8 cellular contexts compared by ENCODE assay signal in the genomic region with DNA sequence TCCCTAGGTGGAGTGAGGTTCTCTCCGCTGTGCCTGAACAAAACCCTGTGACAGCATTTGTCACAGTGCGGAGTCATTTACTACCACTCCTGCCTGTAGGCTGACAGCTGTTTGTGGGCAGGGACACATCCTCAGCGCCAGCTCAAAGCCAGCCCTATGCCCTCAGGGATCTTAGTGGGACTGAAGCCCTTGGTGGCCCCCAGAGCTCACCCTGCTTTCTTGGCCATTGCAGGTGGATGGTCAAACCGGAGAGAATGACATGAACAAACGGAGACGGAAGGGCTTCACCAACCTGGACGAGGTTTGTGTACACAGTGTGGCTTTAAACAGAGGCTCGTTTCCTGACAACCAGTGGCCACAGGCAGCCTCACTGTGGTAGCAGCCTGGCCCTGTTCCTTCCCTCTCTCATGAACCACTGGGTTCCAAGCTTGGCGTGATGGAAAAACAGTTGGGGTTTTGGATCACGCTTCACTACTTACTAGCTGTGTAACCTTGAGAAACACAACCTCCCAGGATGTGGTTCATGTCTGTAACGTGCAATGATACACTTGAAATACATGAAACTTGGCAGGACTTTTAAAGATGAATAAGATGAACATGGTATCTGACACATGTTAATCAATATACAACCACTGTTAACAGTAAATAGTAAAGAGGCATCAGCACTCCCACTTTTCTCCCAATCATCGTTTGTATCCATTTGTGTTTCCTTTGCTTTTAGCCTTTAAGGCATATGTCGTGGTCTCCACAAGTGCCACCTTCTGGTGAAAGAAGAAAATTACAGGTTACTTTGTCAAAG.
DNase-seq lines count a peak whose midpoint lies in the region; ATAC-seq, FAIRE-seq and TF ChIP-seq lines count a peak whose summit lies in the region.

No MANE protein-coding gene starts in this region.

- H3K79me1 ChIP-seq in IMR-90 (ENCODE audit: low read depth in 1 of 2, low read length in 2 of 2): peaks cover 47 to 92% of the 10 kb centered on the region in 2 experiments

- peaks cover 7% of the 10 kb centered on the region for H3K4me1 ChIP-seq in IMR-90 (ENCODE audit: control insufficient read depth, insufficient read depth, low read length)
- H3K4me1 ChIP-seq in hepatocyte (ENCODE audit: insufficient read depth): peaks cover 20% of the 10 kb centered on the region
- no peaks in the 10 kb centered on the region for H3K4me1 ChIP-seq in small intestine (ENCODE audit: control insufficient read depth in 2 of 2, insufficient read depth in 1 of 2, low read depth in 1 of 2, low read length in 1 of 2)

- peak overlapping the region; percentile 8 for H4K5ac ChIP-seq in IMR-90 (ENCODE audit: low read depth, low read length)

- H3K18ac ChIP-seq in IMR-90 (ENCODE audit: low read depth, low read length): peak overlapping the region; percentile 25; the same call in 1 of the 2 replicates

- no peaks in the 10 kb centered on the region for H3K79me2 ChIP-seq in hepatocyte

- BruUV-seq in IMR-90 (replicated peaks; lab: Mats Ljungman, UMichigan): no TSS peak

- H3K9me2 ChIP-seq in hepatocyte (replicated peaks; ENCODE audit: insufficient read depth): no peaks in the 10 kb centered on the region

- peak overlapping the region; percentile 74 for H2AK5ac ChIP-seq in IMR-90 (ENCODE audit: low read depth, low read length)

- peaks cover 12% of the 10 kb centered on the region for H3K9me1 ChIP-seq in IMR-90 (ENCODE audit: insufficient read depth, low read length)

- H2BK15ac ChIP-seq in IMR-90 (ENCODE audit: low read depth, low read length): peak overlapping the region; percentile 55; the same call in 2 of the 3 replicates

- peaks cover 37% of the 10 kb centered on the region for H3K36me3 ChIP-seq in IMR-90 (ENCODE audit: control insufficient read depth, insufficient read depth, low read length)
- no peaks in the 10 kb centered on the region for H3K36me3 ChIP-seq in hepatocyte (replicated peaks; ENCODE audit: insufficient read depth, low read depth)
- H3K36me3 ChIP-seq in small intestine (ENCODE audit: control insufficient read depth in 2 of 2, insufficient read depth in 2 of 2, low read length in 2 of 2): peaks cover 0 to 22% of the 10 kb centered on the region in 2 donors
- H3K36me3 ChIP-seq in MG63: peaks cover 60% of the 10 kb centered on the region

- no peaks in the 10 kb centered on the region for H4K20me1 ChIP-seq in IMR-90 (ENCODE audit: insufficient read depth, low read length)
- no peaks in the 10 kb centered on the region for H4K20me1 ChIP-seq in hepatocyte (ENCODE audit: insufficient read depth, poor library complexity, severe bottlenecking)

- no peaks in the 10 kb centered on the region for H3K27me3 ChIP-seq in IMR-90 (ENCODE audit: control insufficient read depth, insufficient read depth, low read length)
- H3K27me3 ChIP-seq in hepatocyte: no peaks in the 10 kb centered on the region
- H3K27me3 ChIP-seq in small intestine (ENCODE audit: control insufficient read depth in 2 of 2, insufficient read depth in 2 of 2, low read length in 2 of 2): no peaks in the 10 kb centered on the region
- no peaks in the 10 kb centered on the region for H3K27me3 ChIP-seq in MG63

- TF ChIP-seq CTCF in IMR-90 (conservative IDR thresholded peaks at IDR 0.05; ENCODE audit: low read depth, low read length) (peak; percentile 68), hepatocyte (IDR thresholded peaks at IDR 0.05; ENCODE audit: poor library complexity) (peak; percentile 64)

- H2BK20ac ChIP-seq in IMR-90 (ENCODE audit: low read depth, low read length): peak overlapping the region; percentile 79

- TF ChIP-seq RAD21 in IMR-90 (IDR thresholded peaks at IDR 0.05; ENCODE audit: low read length): peak; percentile 76

- peak overlapping the region; percentile 76 for H2BK5ac ChIP-seq in IMR-90 (ENCODE audit: low read depth, low read length, poor library complexity, severe bottlenecking)

- H3K9me3 ChIP-seq in IMR-90 (ENCODE audit: control insufficient read depth, insufficient read depth, low read length) (no peaks in the 10 kb centered on the region), hepatocyte (ENCODE audit: low read depth) (no peaks in the 10 kb centered on the region), small intestine (ENCODE audit: control insufficient read depth, low read depth) (no peaks in the 10 kb centered on the region), MG63 (no peaks in the 10 kb centered on the region; the same call in 1 of the 2 replicates)

- H3K4me2 ChIP-seq in IMR-90 (ENCODE audit: low read depth, low read length) (no peak overlapping the region), hepatocyte (no peak overlapping the region)

- peak overlapping the region; percentile 87 for H4K91ac ChIP-seq in IMR-90 (ENCODE audit: insufficient read depth, low read depth, low read length)

- H3K23ac ChIP-seq in IMR-90 (ENCODE audit: low read depth, low read length): peak overlapping the region; percentile 34; the same call in 1 of the 2 replicates

- DNase-seq in ELF-1 (ENCODE audit: low read depth, low spot score): peak; percentile 43
- DNase-seq in IMR-90: peak; percentile 72
- DNase-seq in SHP77 treated with DMSO at 0.1 percent for 48 hours (lab: John Stamatoyannopoulos, UW): peak; percentile 35
- DNase-seq in amniotic epithelial cell (ENCODE audit: low read depth): peak; percentile 55
- peak; percentile 62 for DNase-seq in hepatocyte (ENCODE audit: low spot score)
- peak; percentile 67 for DNase-seq in small intestine
- no peak for DNase-seq in MG63

- TF ChIP-seq POLR2A in IMR-90 (IDR thresholded peaks at IDR 0.05; ENCODE audit: low read depth, low read length): no peak

- ATAC-seq in GM21381 (IDR thresholded peaks at IDR 0.05; ENCODE audit: unreplicated experiment) (peak; percentile 80), IMR-90 (ENCODE audit: low read depth) (peak; percentile 61)

- H3K4ac ChIP-seq in IMR-90 (ENCODE audit: low read depth, low read length): peak overlapping the region; percentile 92

- H3K27ac ChIP-seq in IMR-90 (ENCODE audit: insufficient read depth, low read length) (peak overlapping the region; percentile 62), hepatocyte (peak overlapping the region; percentile 62), small intestine (ENCODE audit: low read depth in 1 of 2, low read length in 1 of 2) (peak overlapping the region in 1 of 2 donors; percentile 68)

- peak overlapping the region; percentile 8 to 74; a peak in 3 of 4 replicates for H4K8ac ChIP-seq in IMR-90 (ENCODE audit: low read depth in 2 of 2, low read length in 2 of 2)

- in situ Hi-C loops in IMR-90 (cut with MboI; ENCODE audit: low sequenced_read_pairs): loop anchor here (5.0 to 10.0 kb wide), 2 partner anchors 121 to 189 kb away; a partner anchor contains a TSS

- H3K4me3 ChIP-seq in IMR-90 (ENCODE audit: insufficient read depth, low read depth, low read length): no peak overlapping the region
- no peak overlapping the region for H3K4me3 ChIP-seq in hepatocyte
- H3K4me3 ChIP-seq in small intestine (ENCODE audit: low read depth in 1 of 2, low read length in 2 of 2): no peak overlapping the region
- no peak overlapping the region for H3K4me3 ChIP-seq in MG63

- dilution Hi-C loops in IMR-90 (cut with HindIII; ENCODE audit: low sequenced_read_pairs, unreplicated experiment): no loop called here

- H2BK120ac ChIP-seq in IMR-90 (ENCODE audit: low read depth, low read length): peak overlapping the region; percentile 86

- FAIRE-seq in small intestine (lab: Jason Lieb, UNC): no peak

- peak overlapping the region; percentile 27 for H3K14ac ChIP-seq in IMR-90 (replicated peaks; ENCODE audit: low read depth, low read length)

- H2AFZ ChIP-seq in IMR-90 (replicated peaks; ENCODE audit: low read length, poor library complexity): no peak overlapping the region
- H2AFZ ChIP-seq in hepatocyte: no peak overlapping the region

- 89% methylated on average over 5 of the region's 13 CpGs; no CpG with 5 or more reads in 1 of the 2 experiments for WGBS in IMR-90 (ENCODE audit: extremely low coverage in 2 of 2, insufficient read length in 1 of 2), 2 experiments
- WGBS in hepatocyte (ENCODE audit: low lambda C conversion rate, missing lambda C conversion rate): 66% methylated on average over 13 of the region's 13 CpGs
- WGBS in small intestine, 3 donors: 54 to 59% (median 58%) methylated on average over 13 of the region's 13 CpGs

- CTCF ChIA-PET in IMR-90 (lab: Yijun Ruan, JAX): interaction anchor here (1.5 to 2.2 kb wide), 3 partner anchors 11 to 149 kb away, joined by 5 to 14 read pairs (median 6); no protein-coding TSS in a partner anchor

- H3K9ac ChIP-seq in IMR-90 (ENCODE audit: low read depth, low read length): no peak overlapping the region

- POLR2A ChIA-PET in IMR-90 (lab: Charles Lee; ENCODE audit: unreplicated experiment): interaction anchor here (0.6 kb wide), 1 partner anchor 128 kb away, joined by 3 read pairs; no protein-coding TSS in a partner anchor

- intact Hi-C loops in IMR-90 (cut with micrococcal nuclease): loop anchor here (1.0 to 10.0 kb wide), 5 partner anchors 46 to 189 kb away; no protein-coding TSS in a partner anchor

- no peak overlapping the region for H3K56ac ChIP-seq in IMR-90 (ENCODE audit: extremely low read depth, insufficient read depth, low read length)

- no peak overlapping the region for H2AK9ac ChIP-seq in IMR-90 (replicated peaks; ENCODE audit: low read depth, low read length, poor library complexity)

TF ChIP-seq in IMR-90, 13 proteins besides CTCF, POLR2A, EP300 and RAD21:
- TF ChIP-seq MXI1 (IDR thresholded peaks at IDR 0.05; ENCODE audit: borderline replicate concordance, low read depth, low read length): no peak
- peak; percentile 75 for TF ChIP-seq SMC3 (IDR thresholded peaks at IDR 0.05; ENCODE audit: low read depth, low read length)
